ENCODE assay signal across 8 cellular contexts in the genomic region with DNA sequence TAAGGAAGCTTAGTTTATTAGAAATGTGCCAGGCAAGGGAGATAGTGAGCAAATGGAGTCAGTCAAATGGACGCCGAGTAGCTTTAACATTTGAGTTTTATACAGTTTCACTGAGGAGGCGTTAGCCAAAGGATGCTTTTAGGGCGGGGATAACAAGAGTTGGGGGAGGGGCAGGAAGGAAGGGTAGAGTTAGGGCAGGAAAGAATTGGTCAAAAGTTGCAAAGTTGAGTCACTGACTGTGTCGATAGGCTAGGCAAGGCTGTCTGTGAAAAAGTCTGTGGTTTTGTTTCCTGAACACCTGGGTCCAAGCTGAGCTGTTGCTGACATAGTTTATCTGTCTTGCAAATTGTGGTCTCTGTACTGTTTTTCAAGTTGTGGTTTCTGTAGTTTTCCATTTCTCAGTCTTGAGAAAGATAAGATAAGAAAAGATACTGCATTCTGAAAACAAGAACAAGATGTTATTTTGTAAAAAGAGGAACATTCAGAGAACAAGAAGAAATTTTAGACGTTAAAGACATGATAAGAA.
DNase-seq lines count a peak whose midpoint lies in the region; ATAC-seq and TF ChIP-seq lines count a peak whose summit lies in the region.

No MANE protein-coding gene starts in this region.

- H3K4me2 ChIP-seq in OCI-LY7 (ENCODE audit: low read length): peak overlapping the region; percentile 72

- no peaks in the 10 kb centered on the region for H3K79me2 ChIP-seq in OCI-LY7 (ENCODE audit: insufficient read depth, low read depth, low read length)

- no peaks in the 10 kb centered on the region for H4K20me1 ChIP-seq in OCI-LY7 (ENCODE audit: insufficient read depth, low read length)

- ATAC-seq in GM18505 (IDR thresholded peaks at IDR 0.05; ENCODE audit: unreplicated experiment) (peak; percentile 98), HG02840 (IDR thresholded peaks at IDR 0.05; ENCODE audit: low FRiP score, unreplicated experiment) (peak; percentile 98), left lung (peak; percentile 78)

- BruUV-seq in OCI-LY7 (replicated peaks; lab: Mats Ljungman, UMichigan): no TSS peak

- H3K27ac ChIP-seq in OCI-LY7 (ENCODE audit: low read depth, low read length, poor library complexity, severe bottlenecking) (peak overlapping the region; percentile 96), left lung (peak overlapping the region; percentile 54 to 95)

- no peaks in the 10 kb centered on the region for H3K27me3 ChIP-seq in left lung

- intact Hi-C loops in OCI-LY7 (cut with micrococcal nuclease; ENCODE audit: unreplicated experiment) (loop anchor here (1.0 to 10.0 kb wide), 6 partner anchors 54 to 238 kb away; partner anchors contain the start of genes AMN1 and RESF1), left lung (cut with DNase I) (no loop called here)

- H3K4me1 ChIP-seq in OCI-LY7 (ENCODE audit: insufficient read depth, low read length, poor library complexity, severe bottlenecking): peaks cover 37% of the 10 kb centered on the region
- H3K4me1 ChIP-seq in left lung: peaks cover 0 to 40% of the 10 kb centered on the region in 2 donors

- CTCF ChIA-PET in OCI-LY7 (lab: Charles Lee; ENCODE audit: unreplicated experiment): no interaction called here

- no peaks in the 10 kb centered on the region for H3K9me2 ChIP-seq in OCI-LY7 (ENCODE audit: insufficient read depth, low read length)

- POLR2A ChIA-PET in OCI-LY7 (lab: Charles Lee): interaction anchor here (0.6 to 2.7 kb wide), 15 partner anchors 10 to 375 kb away, joined by 3 to 12 read pairs (median 3); partner anchors contain the start of gene AMN1

- H3K9me3 ChIP-seq in OCI-LY7 (ENCODE audit: low read length) (peaks cover 84% of the 10 kb centered on the region), left lung (peaks cover 0 to 15% of the 10 kb centered on the region in 2 donors)

- H2AFZ ChIP-seq in OCI-LY7 (ENCODE audit: low read length): peak overlapping the region; percentile 54; the same call in 1 of the 2 replicates

- TF ChIP-seq POLR2A in GM18505 (IDR thresholded peaks at IDR 0.05; ENCODE audit: borderline replicate concordance, extremely low read depth, insufficient read depth, insufficient read length): peak; percentile 45

- peak; percentile 100 for DNase-seq in OCI-LY7 (ENCODE audit: low spot score)
- DNase-seq in activated effector memory CD4-positive, alpha-beta T cell treated with Interleukin-2 at 50 U/mL for 16 hours: peak; percentile 75
- peak in 1 of 2 donors; percentile 42 for DNase-seq in left lung
- DNase-seq in stimulated activated CD8-positive, alpha-beta memory T cell treated with anti-CD3 and anti-CD28 coated beads, Interleukin-7, amount 100 ng/mL, for 48 hours (ENCODE audit: extremely low read depth in 1 of 2, low read depth in 1 of 2): peak; percentile 49 to 88
- no peak for DNase-seq in COLO829 (ENCODE audit: low spot score)
- no peak for DNase-seq in NCI-H2029 (lab: John Stamatoyannopoulos, UW)

- TF ChIP-seq CTCF in OCI-LY7 (conservative IDR thresholded peaks at IDR 0.05; ENCODE audit: low read length) (no peak), left lung (IDR thresholded peaks at IDR 0.05) (no peak)

- H3K36me3 ChIP-seq in OCI-LY7 (ENCODE audit: insufficient read depth, low read length) (peaks cover 51% of the 10 kb centered on the region), left lung (no peaks in the 10 kb centered on the region)

- H3K4me3 ChIP-seq in OCI-LY7 (ENCODE audit: low read depth, low read length, poor library complexity, severe bottlenecking) (peak overlapping the region; percentile 54), left lung (no peak overlapping the region)

Comparison
In these comparisons a context has a peak if more than half of its experiments do, and no peak if none do; other contexts are left out.
1. DNase-seq: peak in OCI-LY7 (single experiment), activated effector memory CD4-positive, alpha-beta T cell treated with Interleukin-2 at 50 U/mL for 16 hours (single experiment) and stimulated activated CD8-positive, alpha-beta memory T cell treated with anti-CD3 and anti-CD28 coated beads, Interleukin-7, amount 100 ng/mL, for 48 hours (2 of 2); none in COLO829 (single experiment) and NCI-H2029 (single experiment).
2. Peak in every context shown above with its lines, with median percentiles within 50 percentile points of each other: ATAC-seq.